ENCODE assay signal across 16 cellular contexts in the genomic region with DNA sequence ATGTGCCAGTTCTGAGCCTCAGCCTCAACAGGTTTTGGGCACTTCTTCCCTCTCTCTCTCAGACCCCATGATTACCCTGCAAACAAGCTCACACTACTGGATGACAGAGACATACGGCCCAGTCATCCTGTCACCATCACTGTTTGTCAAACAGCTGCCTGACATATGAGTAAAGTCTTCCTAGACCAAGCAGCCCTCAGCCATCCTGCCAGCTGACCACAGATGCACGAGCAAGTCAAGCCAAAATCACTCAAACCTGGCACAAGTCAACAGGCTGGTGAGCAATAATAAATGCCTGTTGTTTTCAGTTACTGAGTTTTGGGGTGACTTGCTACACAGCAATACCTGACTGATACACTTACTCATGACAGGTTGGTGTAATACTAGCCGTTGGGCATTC.
DNase-seq lines count a peak whose midpoint lies in the region; ATAC-seq and TF ChIP-seq lines count a peak whose summit lies in the region.
"Had no signal": no experiment of that assay in that cellular context is flagged by ENCODE, and none has a peak within 500 bp of the region (broad histone marks: within the 10 kb centered on the region; RNA-seq: fewer than 3 reads in every experiment).

No MANE protein-coding gene starts in this region.

- no peak for ATAC-seq in SK-N-SH treated with all-trans-retinoic acid at 6 μM for 48 hours
- ATAC-seq: gastroesophageal sphincter had no signal

- no peaks in the 10 kb centered on the region for H3K27me3 ChIP-seq in SK-N-SH (ENCODE audit: insufficient read depth)
- H3K27me3 ChIP-seq in GM23248 (replicated peaks; ENCODE audit: insufficient read depth): no peaks in the 10 kb centered on the region
- H3K27me3 ChIP-seq in neutrophil: no peaks in the 10 kb centered on the region
- no peaks in the 10 kb centered on the region for H3K27me3 ChIP-seq in testis
- H3K27me3 ChIP-seq: gastroesophageal sphincter had no signal

- H3K4me2 ChIP-seq in SK-N-SH (no peak overlapping the region), GM23248 (ENCODE audit: unreplicated experiment) (peak overlapping the region; percentile 88)

- no peak for TF ChIP-seq POLR2A in testis (IDR thresholded peaks at IDR 0.05)

- peaks cover 2% of the 10 kb centered on the region for H3K9me3 Mint-ChIP-seq in activated CD4-positive, alpha-beta memory T cell treated with anti-CD3 and anti-CD28 coated beads, Interleukin-2, amount 10 ng/mL, durations not matched to agents 7 days and 5 days
- H3K9me3 Mint-ChIP-seq: activated naive CD4-positive, alpha-beta T cell treated with anti-CD3 and anti-CD28 coated beads, Interleukin-2, amount 50 U/mL, for 24 hours; neural crest cell had no signal

- CTCF ChIA-PET in SK-N-SH (lab: Yijun Ruan, JAX): interaction anchor here (0.5 kb wide), 1 partner anchor 255 kb away, joined by 3 read pairs; no protein-coding TSS in a partner anchor
- CTCF ChIA-PET in activated CD4-positive, alpha-beta memory T cell treated with anti-CD3 and anti-CD28 coated beads, Interleukin-2, amount 10 ng/mL, durations not matched to agents 7 days and 5 days (lab: Charles Lee): no interaction called here

- H3K79me2 ChIP-seq in SK-N-SH (ENCODE audit: insufficient read depth) (peaks cover 7% of the 10 kb centered on the region; the same call in 1 of the 2 replicates), GM23248 (ENCODE audit: insufficient read depth) (peaks cover 24% of the 10 kb centered on the region; the same call in 1 of the 2 replicates)

- H3K36me3 Mint-ChIP-seq in activated CD4-positive, alpha-beta memory T cell treated with anti-CD3 and anti-CD28 coated beads, Interleukin-2, amount 10 ng/mL, durations not matched to agents 7 days and 5 days (ENCODE audit: low read depth): peaks cover 2% of the 10 kb centered on the region
- H3K36me3 Mint-ChIP-seq: activated naive CD4-positive, alpha-beta T cell treated with anti-CD3 and anti-CD28 coated beads, Interleukin-2, amount 50 U/mL, for 24 hours had no signal

- intact Hi-C loops in testis (cut with DNase I; ENCODE audit: low total_unique reads): no loop called here

- DNase-seq in SK-N-SH (no peak), GM23248 (peak; percentile 40), COLO668 (lab: John Stamatoyannopoulos, UW; ENCODE audit: unreplicated experiment) (no peak), testis (no peak), NCI-H1105 (lab: John Stamatoyannopoulos, UW) (no peak)
- peak; percentile 56 for DNase-seq in activated CD4-positive, alpha-beta memory T cell treated with anti-CD3 and anti-CD28 coated beads, Interleukin-2, amount 10 ng/mL, durations not matched to agents 7 days and 5 days
- DNase-seq: 8988T, cortex of kidney, NCI-H1092 treated with DMSO at 0.1 percent for 48 hours, NCI-H510A, SHP77 had no signal

- 74% methylated on average over 3 of the region's 3 CpGs for WGBS in SK-N-SH (ENCODE audit: low lambda C conversion rate)
- 18 to 21% methylated on average over 3 of the region's 3 CpGs for WGBS in GM23248 (ENCODE audit: low coverage in 1 of 2, low lambda C conversion rate in 2 of 2, missing lambda C conversion rate in 2 of 2), 2 experiments
- 76 to 91% methylated on average over 3 of the region's 3 CpGs for WGBS in testis, 2 donors

- H3K4me1 Mint-ChIP-seq in activated CD4-positive, alpha-beta memory T cell treated with anti-CD3 and anti-CD28 coated beads, Interleukin-2, amount 10 ng/mL, durations not matched to agents 7 days and 5 days: peaks cover 16% of the 10 kb centered on the region
- H3K4me1 Mint-ChIP-seq: neural crest cell had no signal

- H2AFZ ChIP-seq in SK-N-SH (ENCODE audit: low read depth) (no peak overlapping the region), GM23248 (no peak overlapping the region)

- no peak overlapping the region for H3K4me3 Mint-ChIP-seq in activated CD4-positive, alpha-beta memory T cell treated with anti-CD3 and anti-CD28 coated beads, Interleukin-2, amount 10 ng/mL, durations not matched to agents 7 days and 5 days
- H3K4me3 Mint-ChIP-seq: activated naive CD4-positive, alpha-beta T cell treated with anti-CD3 and anti-CD28 coated beads, Interleukin-2, amount 50 U/mL, for 24 hours; neural crest cell had no signal

- peak overlapping the region in 1 of 2 experiments; percentile 98; a peak in 2 of 4 replicates for H3K27ac ChIP-seq in SK-N-SH (ENCODE audit: low read depth in 2 of 2, low read length in 1 of 2)
- peak overlapping the region; percentile 100 for H3K27ac ChIP-seq in GM23248
- peak overlapping the region; percentile 82 for H3K27ac ChIP-seq in neutrophil
- no peak overlapping the region for H3K27ac ChIP-seq in testis

- H3K9me2 ChIP-seq in SK-N-SH (no peaks in the 10 kb centered on the region), GM23248 (ENCODE audit: insufficient read depth) (no peaks in the 10 kb centered on the region)

- H3F3A ChIP-seq in SK-N-SH (replicated peaks; ENCODE audit: insufficient read depth) (peaks cover 27% of the 10 kb centered on the region), GM23248 (ENCODE audit: insufficient read depth) (peaks cover 42% of the 10 kb centered on the region)

- H3K4me3 ChIP-seq in SK-N-SH (ENCODE audit: low read depth in 2 of 2, low read length in 1 of 2): no peak overlapping the region
- no peak overlapping the region for H3K4me3 ChIP-seq in GM23248
- no peak overlapping the region for H3K4me3 ChIP-seq in neutrophil (ENCODE audit: low read depth in 1 of 2, low read length in 1 of 2)
- H3K4me3 ChIP-seq in testis: no peak overlapping the region
- H3K4me3 ChIP-seq: gastroesophageal sphincter had no signal

- no peak overlapping the region for H3K27ac Mint-ChIP-seq in activated CD4-positive, alpha-beta memory T cell treated with anti-CD3 and anti-CD28 coated beads, Interleukin-2, amount 10 ng/mL, durations not matched to agents 7 days and 5 days
- H3K27ac Mint-ChIP-seq: activated naive CD4-positive, alpha-beta T cell treated with anti-CD3 and anti-CD28 coated beads, Interleukin-2, amount 50 U/mL, for 24 hours had no signal

- H3K9me3 ChIP-seq in SK-N-SH: no peaks in the 10 kb centered on the region
- no peaks in the 10 kb centered on the region for H3K9me3 ChIP-seq in GM23248 (ENCODE audit: low read depth)
- no peaks in the 10 kb centered on the region for H3K9me3 ChIP-seq in neutrophil
- H3K9me3 ChIP-seq in testis: no peaks in the 10 kb centered on the region
- H3K9me3 ChIP-seq: gastroesophageal sphincter had no signal

- TF ChIP-seq CTCF in SK-N-SH (IDR thresholded peaks at IDR 0.05) (no peak), neutrophil (IDR thresholded peaks at IDR 0.05) (no peak), testis (IDR thresholded peaks at IDR 0.05) (no peak)

- POLR2A ChIA-PET in SK-N-SH (lab: Yijun Ruan, JAX): no interaction called here
- POLR2A ChIA-PET in activated CD4-positive, alpha-beta memory T cell treated with anti-CD3 and anti-CD28 coated beads, Interleukin-2, amount 10 ng/mL, durations not matched to agents 7 days and 5 days (lab: Charles Lee): interaction anchor here (1.0 to 1.6 kb wide), 3 partner anchors 38 to 470 kb away, joined by 4 read pairs; a partner anchor contains a TSS

- no peak for TF ChIP-seq EP300 in SK-N-SH (IDR thresholded peaks at IDR 0.05; ENCODE audit: borderline replicate concordance in 1 of 2, low read depth in 1 of 2, low read length in 1 of 2)

- no peak for TF ChIP-seq RAD21 in SK-N-SH (IDR thresholded peaks at IDR 0.05; ENCODE audit: low read length)

- H4K20me1 ChIP-seq in SK-N-SH (ENCODE audit: insufficient read depth) (no peaks in the 10 kb centered on the region), GM23248 (ENCODE audit: insufficient read depth) (no peaks in the 10 kb centered on the region)

- H3K27me3 Mint-ChIP-seq in activated CD4-positive, alpha-beta memory T cell treated with anti-CD3 and anti-CD28 coated beads, Interleukin-2, amount 10 ng/mL, durations not matched to agents 7 days and 5 days: no peaks in the 10 kb centered on the region
- H3K27me3 Mint-ChIP-seq: activated naive CD4-positive, alpha-beta T cell treated with anti-CD3 and anti-CD28 coated beads, Interleukin-2, amount 50 U/mL, for 24 hours had no signal

- H3K4me1 ChIP-seq in SK-N-SH (ENCODE audit: control insufficient read depth in 1 of 2, insufficient read depth in 2 of 2, low read depth in 1 of 2, low read length in 1 of 2): peaks cover 4 to 10% of the 10 kb centered on the region in 2 experiments; a peak in 3 of 4 replicates
- peaks cover 37% of the 10 kb centered on the region for H3K4me1 ChIP-seq in GM23248 (ENCODE audit: insufficient read depth)
- H3K4me1 ChIP-seq in neutrophil (ENCODE audit: control insufficient read depth in 1 of 2, insufficient read depth in 1 of 2, low read depth in 1 of 2, low read length in 1 of 2): peaks cover 53 to 58% of the 10 kb centered on the region in 2 experiments
- peaks cover 23% of the 10 kb centered on the region for H3K4me1 ChIP-seq in testis

- H3K9ac ChIP-seq in SK-N-SH (no peak overlapping the region), GM23248 (no peak overlapping the region; the same call in 1 of the 2 replicates)

- H3K36me3 ChIP-seq in SK-N-SH (replicated peaks in 1 of 2; ENCODE audit: control insufficient read depth in 1 of 2, insufficient read depth in 2 of 2, low read length in 1 of 2) (no peaks in the 10 kb centered on the region), GM23248 (ENCODE audit: low read depth) (no peaks in the 10 kb centered on the region), neutrophil (no peaks in the 10 kb centered on the region), testis (ENCODE audit: low read depth, missing control alignments) (no peaks in the 10 kb centered on the region)
- H3K36me3 ChIP-seq: gastroesophageal sphincter had no signal

- in situ Hi-C loops in GM23248 (cut with MboI): no loop called here

TF ChIP-seq in SK-N-SH, 30 proteins besides CTCF, POLR2A, EP300 and RAD21 (continues in another document):
- TF ChIP-seq, protein P1, sequence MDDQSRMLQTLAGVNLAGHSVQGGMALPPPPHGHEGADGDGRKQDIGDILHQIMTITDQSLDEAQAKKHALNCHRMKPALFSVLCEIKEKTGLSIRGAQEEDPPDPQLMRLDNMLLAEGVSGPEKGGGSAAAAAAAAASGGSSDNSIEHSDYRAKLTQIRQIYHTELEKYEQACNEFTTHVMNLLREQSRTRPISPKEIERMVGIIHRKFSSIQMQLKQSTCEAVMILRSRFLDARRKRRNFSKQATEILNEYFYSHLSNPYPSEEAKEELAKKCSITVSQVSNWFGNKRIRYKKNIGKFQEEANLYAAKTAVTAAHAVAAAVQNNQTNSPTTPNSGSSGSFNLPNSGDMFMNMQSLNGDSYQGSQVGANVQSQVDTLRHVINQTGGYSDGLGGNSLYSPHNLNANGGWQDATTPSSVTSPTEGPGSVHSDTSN (IDR thresholded peaks at IDR 0.05): 0 out of 2 replicates have a peak, but pooled peaks have one; percentile 5

Comparison
In these comparisons a context has a peak if more than half of its experiments do, and no peak if none do; other contexts are left out.
1. DNase-seq: peak in GM23248 (single experiment) and activated CD4-positive, alpha-beta memory T cell treated with anti-CD3 and anti-CD28 coated beads, Interleukin-2, amount 10 ng/mL, durations not matched to agents 7 days and 5 days (single experiment); none in SK-N-SH (single experiment), COLO668 (single experiment), testis (single experiment) and NCI-H1105 (single experiment).
2. H3K27ac ChIP-seq: peak in GM23248 (single experiment) and neutrophil (single experiment); none in testis (0 of 2).